Comparison of ENCODE assay signal across 1 cellular context in genomic region chr19:38683393-38684077, GRCh38.
A peak's percentile ranks its signal among the peaks of the same experiment; 100 is the strongest.
TF ChIP-seq lines count a peak whose summit lies in the region.

No MANE protein-coding gene starts in this region.

TF ChIP-seq in IMR-90, 13 proteins besides CTCF, POLR2A, EP300 and RAD21 (continued from another document):
- TF ChIP-seq ELK1 (IDR thresholded peaks at IDR 0.05; ENCODE audit: borderline replicate concordance, low read depth, low read length) (no peak), CHD1 (IDR thresholded peaks at IDR 0.05; ENCODE audit: low read depth, low read length) (no peak), FOS (IDR thresholded peaks at IDR 0.05; ENCODE audit: low read depth, low read length) (peak; percentile 82), MAFK (IDR thresholded peaks at IDR 0.05; ENCODE audit: low read depth, low read length) (no peak), USF2 (IDR thresholded peaks at IDR 0.05; ENCODE audit: low read depth, low read length) (peak; percentile 88), MXI1 (IDR thresholded peaks at IDR 0.05; ENCODE audit: borderline replicate concordance, low read depth, low read length) (no peak), SMC3 (IDR thresholded peaks at IDR 0.05; ENCODE audit: low read depth, low read length) (no peak), MAZ (IDR thresholded peaks at IDR 0.05; ENCODE audit: borderline replicate concordance, low read depth, low read length) (0 out of 2 replicates have a peak, but pooled peaks have one; percentile 35)
TF ChIP-seq in IMR-90: peak in this region for 5.
